In the genomic region with DNA sequence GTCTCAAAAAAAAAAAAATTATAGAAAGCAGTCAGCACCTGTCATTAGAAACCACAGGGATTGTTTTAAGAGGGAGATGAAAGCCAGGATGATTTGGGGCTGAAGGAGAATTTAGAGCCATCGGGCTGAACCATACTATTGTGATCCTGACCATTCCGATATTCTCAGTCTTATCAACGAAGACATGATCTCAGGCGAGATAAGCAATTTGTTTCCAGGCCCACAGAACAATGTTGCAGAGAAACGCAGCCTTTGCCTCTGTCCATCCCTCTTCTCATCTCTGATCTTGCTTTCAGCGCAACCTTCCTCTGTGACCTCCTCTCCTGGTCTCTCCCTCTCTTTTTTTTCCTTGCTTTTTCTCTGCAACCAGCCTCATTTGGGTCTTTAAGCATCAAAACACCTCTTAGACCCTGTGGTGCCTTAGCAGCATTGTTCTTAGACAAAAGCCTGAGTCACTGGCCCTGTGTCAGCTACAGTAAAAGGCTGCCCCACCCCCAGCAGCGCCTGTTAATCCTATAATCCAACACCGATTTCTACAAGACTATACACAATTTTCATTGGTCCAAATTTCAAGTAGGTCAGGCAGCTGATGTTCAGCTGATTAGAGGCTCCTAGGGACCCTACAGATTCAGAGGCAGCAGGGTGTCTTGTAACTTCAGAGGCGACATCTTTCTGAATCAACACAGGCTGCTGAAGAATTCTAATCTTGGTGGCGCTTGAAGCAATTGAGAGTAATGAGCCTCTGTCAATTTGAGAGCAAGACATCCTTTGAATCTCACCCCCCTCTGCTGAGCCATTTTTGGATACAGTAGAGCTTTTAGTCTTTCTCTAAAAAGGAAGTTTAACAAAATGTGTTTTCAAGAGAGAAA, we compare ENCODE assay signal across 12 cellular contexts.
DNase-seq lines count a peak whose midpoint lies in the region; ATAC-seq lines count a peak whose summit lies in the region.
"Had no signal": no experiment of that assay in that cellular context is flagged by ENCODE, and none has a peak within 500 bp of the region (broad histone marks: within the 10 kb centered on the region; RNA-seq: fewer than 3 reads in every experiment).

No MANE protein-coding gene starts in this region.

- H3K27ac Mint-ChIP-seq in activated naive CD8-positive, alpha-beta T cell treated with anti-CD3 and anti-CD28 coated beads, Interleukin-2, amount 50 U/mL, for 24 hours: peak overlapping the region; percentile 49
- H3K27ac Mint-ChIP-seq: T-helper 2 cell treated with Interferon-gamma antibody and Interleukin-4, amounts not matched to agents 5 μg/mL and 100 μg/mL, for 36 hours had no signal

- peak; percentile 63 for ATAC-seq in activated naive CD8-positive, alpha-beta T cell treated with anti-CD3 and anti-CD28 coated beads, Interleukin-2, amount 50 U/mL, for 24 hours
- ATAC-seq in GM19395 (IDR thresholded peaks at IDR 0.05; ENCODE audit: unreplicated experiment): no peak
- ATAC-seq: left lobe of liver had no signal

- peaks cover 44% of the 10 kb centered on the region for H3K4me1 Mint-ChIP-seq in activated naive CD8-positive, alpha-beta T cell treated with anti-CD3 and anti-CD28 coated beads, Interleukin-2, amount 50 U/mL, for 24 hours

- H3K9me3 Mint-ChIP-seq in activated naive CD8-positive, alpha-beta T cell treated with anti-CD3 and anti-CD28 coated beads, Interleukin-2, amount 50 U/mL, for 24 hours: no peaks in the 10 kb centered on the region
- H3K9me3 Mint-ChIP-seq: T-helper 2 cell treated with Interferon-gamma antibody and Interleukin-4, amounts not matched to agents 5 μg/mL and 100 μg/mL, for 36 hours had no signal

- no peaks in the 10 kb centered on the region for H3K27me3 Mint-ChIP-seq in activated naive CD8-positive, alpha-beta T cell treated with anti-CD3 and anti-CD28 coated beads, Interleukin-2, amount 50 U/mL, for 24 hours

- no peak overlapping the region for H3K4me3 Mint-ChIP-seq in activated naive CD8-positive, alpha-beta T cell treated with anti-CD3 and anti-CD28 coated beads, Interleukin-2, amount 50 U/mL, for 24 hours
- H3K4me3 Mint-ChIP-seq: T-helper 2 cell treated with Interferon-gamma antibody and Interleukin-4, amounts not matched to agents 5 μg/mL and 100 μg/mL, for 36 hours had no signal

- peak; percentile 28 for DNase-seq in NCI-H748 (lab: John Stamatoyannopoulos, UW; ENCODE audit: unreplicated experiment)
- DNase-seq in NCI-H748 treated with DMSO at 0.1 percent for 48 hours (lab: John Stamatoyannopoulos, UW): no peak
- peak; percentile 39 for DNase-seq in MV-4-11 (lab: John Stamatoyannopoulos, UW)
- no peak for DNase-seq in activated naive CD8-positive, alpha-beta T cell treated with anti-CD3 and anti-CD28 coated beads, Interleukin-2, amount 50 U/mL, for 24 hours
- DNase-seq in midbrain (lab: John Stamatoyannopoulos, UW): peak; percentile 8
- DNase-seq in activated gamma-delta T cell (lab: John Stamatoyannopoulos, UW): no peak
- no peak for DNase-seq in NCI-H1105 (lab: John Stamatoyannopoulos, UW)
- DNase-seq: central memory CD4-positive, alpha-beta T cell; stimulated activated CD4-positive, alpha-beta T cell treated with anti-CD3 and anti-CD28 coated beads, Interleukin-4, amount 100 ng/mL, for 24 hours had no signal

- no peaks in the 10 kb centered on the region for H3K36me3 Mint-ChIP-seq in activated naive CD8-positive, alpha-beta T cell treated with anti-CD3 and anti-CD28 coated beads, Interleukin-2, amount 50 U/mL, for 24 hours (ENCODE audit: low read depth)

Comparison
In these comparisons a context has a peak if more than half of its experiments do, and no peak if none do; other contexts are left out.
1. DNase-seq: peak in NCI-H748 (single experiment), MV-4-11 (single experiment) and midbrain (single experiment); none in NCI-H748 treated with DMSO at 0.1 percent for 48 hours (single experiment), activated naive CD8-positive, alpha-beta T cell treated with anti-CD3 and anti-CD28 coated beads, Interleukin-2, amount 50 U/mL, for 24 hours (single experiment), activated gamma-delta T cell (single experiment) and NCI-H1105 (single experiment).